ENCODE assay signal across 8 cellular contexts in genomic region chr6:38702471-38703397, GRCh38. TPM values are rescaled to one million over a fixed set of nuclear protein-coding genes. Genes with fewer than 3 reads are reported as not detected.
DNase-seq lines count a peak whose midpoint lies in the region; ATAC-seq and TF ChIP-seq lines count a peak whose summit lies in the region.

Gene GLO1 (minus strand): TSS chr6:38703145. CDS start chr6:38703054, 91 bp downstream.

- no peak for TF ChIP-seq CTCF in Panc1 (IDR thresholded peaks at IDR 0.05)

- H3K4me3 ChIP-seq in Panc1 (ENCODE audit: low read depth in 2 of 2, low read length in 2 of 2): peak within 1 kb of the TSS; percentile 80 to 88
- H3K4me3 ChIP-seq in mucosa of rectum (ENCODE audit: low read length in 2 of 2): peak within 1 kb of the TSS; percentile 76 to 88

- peaks cover 17% of the 10 kb centered on the region for H3K9me3 Mint-ChIP-seq in activated T-cell treated with anti-CD3 and anti-CD28 coated beads, Interleukin-2, amount 50 U/mL, for 4 hours

- H3K9me3 ChIP-seq in Panc1 (ENCODE audit: control insufficient read depth, insufficient read depth, low read depth, low read length) (peaks cover 6% of the 10 kb centered on the region; the same call in 1 of the 2 replicates), mucosa of rectum (ENCODE audit: control insufficient read depth in 2 of 2, low read length in 2 of 2) (no peaks in the 10 kb centered on the region)

- peaks cover 4% of the 10 kb centered on the region for H3K27me3 Mint-ChIP-seq in activated T-cell treated with anti-CD3 and anti-CD28 coated beads, Interleukin-2, amount 50 U/mL, for 4 hours (ENCODE audit: low read depth)

- CTCF ChIA-PET in Panc1 (lab: Charles Lee): interaction anchor here (0.7 kb wide), 1 partner anchor 12 kb away, joined by 3 read pairs; no protein-coding TSS in a partner anchor

- peak; percentile 99 for DNase-seq in DMS53 (lab: John Stamatoyannopoulos, UW)
- peak; percentile 90 for DNase-seq in KG1 (lab: John Stamatoyannopoulos, UW)
- DNase-seq in Panc1 (ENCODE audit: low read depth, low spot score): peak; percentile 94
- DNase-seq in activated T-cell treated with anti-CD3 and anti-CD28 coated beads, Interleukin-2, amount 50 U/mL, for 4 hours: peak; percentile 94
- peak; percentile 98 for DNase-seq in erythroblast (lab: John Stamatoyannopoulos, UW)
- DNase-seq in stimulated activated CD8-positive, alpha-beta memory T cell treated with anti-CD3 and anti-CD28 coated beads, Interleukin-4, amount 100 ng/mL, for 48 hours: peak; percentile 97

- peaks cover 31% of the 10 kb centered on the region for H3K36me3 Mint-ChIP-seq in activated T-cell treated with anti-CD3 and anti-CD28 coated beads, Interleukin-2, amount 50 U/mL, for 4 hours (ENCODE audit: insufficient read depth)

- in situ Hi-C loops in Panc1 (cut with HindIII; ENCODE audit: low pct_unique_long_range_greater_than_20kb, low sequenced_read_pairs): no loop called here

- peak; percentile 99 for ATAC-seq in GM21723 (IDR thresholded peaks at IDR 0.05; ENCODE audit: unreplicated experiment)
- ATAC-seq in Panc1: peak; percentile 100
- peak; percentile 100 for ATAC-seq in activated T-cell treated with anti-CD3 and anti-CD28 coated beads, Interleukin-2, amount 50 U/mL, for 4 hours

- no peaks in the 10 kb centered on the region for H3K27me3 ChIP-seq in Panc1 (ENCODE audit: control insufficient read depth, insufficient read depth, low read length)
- no peaks in the 10 kb centered on the region for H3K27me3 ChIP-seq in mucosa of rectum (ENCODE audit: control insufficient read depth in 2 of 2, insufficient read depth in 2 of 2, low read length in 2 of 2)

- H3K27ac ChIP-seq in Panc1 (ENCODE audit: low read length) (peak within 1 kb of the TSS; percentile 85), mucosa of rectum (ENCODE audit: low read depth in 2 of 2, low read length in 2 of 2) (peak within 1 kb of the TSS; percentile 87 to 91)

- intact Hi-C loops in Panc1 (cut with micrococcal nuclease; ENCODE audit: unreplicated experiment): no loop called here

- no peaks in the 10 kb centered on the region for H3K36me3 ChIP-seq in Panc1 (ENCODE audit: control insufficient read depth, insufficient read depth, low read length)
- H3K36me3 ChIP-seq in mucosa of rectum (ENCODE audit: control insufficient read depth in 2 of 2, insufficient read depth in 2 of 2, low read length in 2 of 2): peaks cover 0 to 2% of the 10 kb centered on the region in 2 donors

- BruUV-seq in Panc1 (replicated peaks; lab: Mats Ljungman, UMichigan): no TSS peak

- peak within 1 kb of the TSS; percentile 83 to 96 for H3K9ac ChIP-seq in mucosa of rectum (ENCODE audit: low read depth in 1 of 2, low read length in 2 of 2)

- POLR2A ChIA-PET in Panc1 (lab: Charles Lee): interaction anchor here (0.6 to 0.7 kb wide), 13 partner anchors 23 to 942 kb away, joined by 3 to 15 read pairs (median 6); no protein-coding TSS in a partner anchor

- H3K4me3 Mint-ChIP-seq in activated T-cell treated with anti-CD3 and anti-CD28 coated beads, Interleukin-2, amount 50 U/mL, for 4 hours: peak within 1 kb of the TSS; percentile 88

- H3K4me1 Mint-ChIP-seq in activated T-cell treated with anti-CD3 and anti-CD28 coated beads, Interleukin-2, amount 50 U/mL, for 4 hours (ENCODE audit: low read depth): peaks cover 34% of the 10 kb centered on the region

- H3K4me1 ChIP-seq in Panc1 (ENCODE audit: control insufficient read depth, insufficient read depth, low read length): no peaks in the 10 kb centered on the region
- H3K4me1 ChIP-seq in mucosa of rectum (ENCODE audit: control insufficient read depth in 2 of 2, insufficient read depth in 2 of 2, low read length in 2 of 2): peaks cover 0 to 7% of the 10 kb centered on the region in 2 donors

- TF ChIP-seq POLR2A in erythroblast (IDR thresholded peaks at IDR 0.05; ENCODE audit: low read length): peak; percentile 93

RNA-seq across cellular contexts. Expression of gene GLO1, which starts in this region (rescaled TPM):
- 125 TPM for total RNA-seq in Panc1 (2021; ENCODE audit: unreplicated experiment)
- 88.6 TPM for polyA plus RNA-seq in Panc1 (2012; ENCODE audit: insufficient read length)
- 100 to 1,000 TPM in 2 of 3 donors, 10 to 100 TPM in 1; 97.3 to 140 (median 101) TPM for total RNA-seq in activated T-cell treated with anti-CD3 and anti-CD28 coated beads, Interleukin-2, amount 50 U/mL, for 4 hours

Comparison
In these comparisons a context has a peak if more than half of its experiments do, and no peak if none do; other contexts are left out.
1. Peak in every context shown above with its lines: DNase-seq, ATAC-seq, H3K4me3 ChIP-seq and H3K27ac ChIP-seq.